9 cellular contexts compared by ENCODE assay signal in the genomic region with DNA sequence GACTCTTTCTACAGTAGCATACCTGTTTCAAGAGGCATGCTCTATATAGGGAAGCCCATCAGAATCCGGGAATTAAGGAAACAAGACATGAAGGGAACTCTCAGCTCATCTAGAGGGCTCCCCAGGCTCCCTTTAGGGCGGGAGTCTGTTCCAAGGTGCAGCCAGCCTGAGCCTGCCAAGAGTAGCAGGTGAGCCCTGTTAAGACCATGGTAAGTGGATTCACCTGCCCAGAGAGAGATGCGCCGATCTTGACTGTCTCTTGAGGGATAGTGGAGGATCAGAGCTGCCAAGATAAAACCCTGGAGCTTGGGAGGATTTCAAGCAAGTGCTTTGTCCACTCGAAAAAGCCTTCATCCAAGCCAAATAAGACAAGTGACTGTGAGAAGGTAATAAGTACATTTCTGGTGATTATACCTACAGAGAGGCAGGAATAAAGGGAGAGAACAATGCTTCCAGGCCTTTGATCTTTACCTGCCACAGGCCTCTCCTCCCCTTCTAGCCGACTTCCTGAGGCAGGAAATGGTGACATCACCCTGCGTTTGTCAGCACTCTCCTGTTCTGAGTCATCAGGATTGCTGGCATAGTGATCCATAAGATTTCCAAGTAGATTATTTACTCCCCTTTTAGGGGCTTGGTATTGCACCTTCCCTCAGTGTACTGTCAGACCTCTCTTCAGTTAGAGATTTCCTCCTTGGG. TPM values are rescaled to one million over a fixed set of nuclear protein-coding genes. Genes with fewer than 3 reads are reported as not detected.
DNase-seq lines count a peak whose midpoint lies in the region; ATAC-seq and TF ChIP-seq lines count a peak whose summit lies in the region.
"Had no signal": no experiment of that assay in that cellular context is flagged by ENCODE, and none has a peak within 500 bp of the region (broad histone marks: within the 10 kb centered on the region; RNA-seq: fewer than 3 reads in every experiment).

No MANE protein-coding gene starts in this region.

- ATAC-seq in HG03378 (IDR thresholded peaks at IDR 0.05; ENCODE audit: unreplicated experiment) = peak; percentile 67

- no peak for TF ChIP-seq POLR2A in uterus (IDR thresholded peaks at IDR 0.05)

- H3K9me3 ChIP-seq in SJCRH30 (replicated peaks) = 0 out of 2 replicates have a peak, but pooled peaks cover 3% of the 10 kb centered on the region
- H3K9me3 ChIP-seq in uterus = peaks cover 0 to 4% of the 10 kb centered on the region in 2 donors

- H3K36me3 ChIP-seq in SJCRH30 = no peaks in the 10 kb centered on the region
- no peaks in the 10 kb centered on the region for H3K36me3 ChIP-seq in uterus

- TF ChIP-seq CTCF in uterus (IDR thresholded peaks at IDR 0.05) = no peak

- H3K4me3 ChIP-seq in SJCRH30 (no peak overlapping the region), uterus (no peak overlapping the region)

- H3K4me1 ChIP-seq in SJCRH30 (peaks cover 14% of the 10 kb centered on the region), uterus (no peaks in the 10 kb centered on the region)

- no peaks in the 10 kb centered on the region for H3K27me3 ChIP-seq in SJCRH30
- H3K27me3 ChIP-seq in uterus = no peaks in the 10 kb centered on the region

- H3K27ac ChIP-seq in SJCRH30 = no peak overlapping the region
- H3K27ac ChIP-seq in uterus = no peak overlapping the region
- H3K27ac ChIP-seq: KMS-11 had no signal

- peak; percentile 91 for DNase-seq in DMS79 (lab: John Stamatoyannopoulos, UW)
- peak; percentile 34 to 48 for DNase-seq in SJCRH30
- DNase-seq in hepatic stellate cell (ENCODE audit: low spot score) = peak; percentile 66
- DNase-seq in uterus = no peak
- DNase-seq in Kasumi-1 (lab: John Stamatoyannopoulos, UW) = no peak
- DNase-seq in cortex of kidney (lab: John Stamatoyannopoulos, UW) = no peak
- no peak for DNase-seq in NCI-H1092 treated with DMSO at 0.1 percent for 48 hours (lab: John Stamatoyannopoulos, UW)

- intact Hi-C loops in uterus (cut with DNase I; ENCODE audit: low total_unique reads) = no loop called here

RNA-seq across cellular contexts. Expression of gene KLF5, which starts 31.5 kb away (rescaled TPM):
- 7.3 and 8.3 TPM in 2 replicates for total RNA-seq in SJCRH30 (2014; rRNA removed; shearing (Covaris generic))
- 10 to 100 TPM in 1 of 4 donors, 1 to 10 TPM in 2, under 1 TPM in 1; 0.77 to 10.7 (median 5.7) TPM for total RNA-seq in uterus

Comparison
In these comparisons a context has a peak if more than half of its experiments do, and no peak if none do; other contexts are left out.
1. DNase-seq: peak in DMS79 (single experiment), SJCRH30 (2 of 2) and hepatic stellate cell (single experiment); none in uterus (0 of 2), Kasumi-1 (0 of 2), cortex of kidney (single experiment) and NCI-H1092 treated with DMSO at 0.1 percent for 48 hours (single experiment).